In genomic region chr13:51783432-51784094, GRCh38 we compare ENCODE assay signal across 16 cellular contexts. TPM values are rescaled to one million over a fixed set of nuclear protein-coding genes. Genes with fewer than 3 reads are reported as not detected.
DNase-seq lines count a peak whose midpoint lies in the region; ATAC-seq and TF ChIP-seq lines count a peak whose summit lies in the region.
"Had no signal": no experiment of that assay in that cellular context is flagged by ENCODE, and none has a peak within 500 bp of the region (broad histone marks: within the 10 kb centered on the region; RNA-seq: fewer than 3 reads in every experiment).

No MANE protein-coding gene starts in this region.

- H3K9me3 Mint-ChIP-seq in glutamatergic neuron (ENCODE audit: unreplicated experiment) = peaks cover 8% of the 10 kb centered on the region
- no peaks in the 10 kb centered on the region for H3K9me3 Mint-ChIP-seq in stimulated activated effector memory CD8-positive, alpha-beta T cell treated with anti-CD3 and anti-CD28 coated beads, Interleukin-12 subunit alpha, Interleukin-12 subunit beta, amount 100 ng/mL, for 72 hours

- H3K4me1 Mint-ChIP-seq in T-helper 17 cell = peaks cover 7% of the 10 kb centered on the region
- H3K4me1 Mint-ChIP-seq in glutamatergic neuron (ENCODE audit: low read depth, unreplicated experiment) = peaks cover 49% of the 10 kb centered on the region
- H3K4me1 Mint-ChIP-seq in stimulated activated effector memory CD8-positive, alpha-beta T cell treated with anti-CD3 and anti-CD28 coated beads, Interleukin-12 subunit alpha, Interleukin-12 subunit beta, amount 100 ng/mL, for 72 hours = peaks cover 17% of the 10 kb centered on the region

- H3K27ac Mint-ChIP-seq in T-helper 17 cell = peak overlapping the region; percentile 9
- H3K27ac Mint-ChIP-seq in glutamatergic neuron (ENCODE audit: unreplicated experiment) = no peak overlapping the region
- peak overlapping the region; percentile 13 for H3K27ac Mint-ChIP-seq in stimulated activated effector memory CD8-positive, alpha-beta T cell treated with anti-CD3 and anti-CD28 coated beads, Interleukin-12 subunit alpha, Interleukin-12 subunit beta, amount 100 ng/mL, for 72 hours

- TF ChIP-seq CTCF in glutamatergic neuron (IDR thresholded peaks at IDR 0.05; ENCODE audit: partially characterized antibody, unreplicated experiment) = no peak

- H3K36me3 Mint-ChIP-seq in T-helper 17 cell (ENCODE audit: low read depth) = peaks cover 3% of the 10 kb centered on the region
- no peaks in the 10 kb centered on the region for H3K36me3 Mint-ChIP-seq in glutamatergic neuron (ENCODE audit: unreplicated experiment)
- peaks cover 4% of the 10 kb centered on the region for H3K36me3 Mint-ChIP-seq in stimulated activated effector memory CD8-positive, alpha-beta T cell treated with anti-CD3 and anti-CD28 coated beads, Interleukin-12 subunit alpha, Interleukin-12 subunit beta, amount 100 ng/mL, for 72 hours

- H3K9me3 ChIP-seq in T-helper 17 cell (ENCODE audit: control insufficient read depth, low read length, poor library complexity, severe bottlenecking) = no peaks in the 10 kb centered on the region

- no peak for ATAC-seq in T-helper 17 cell
- no peak for ATAC-seq in stimulated activated effector memory CD8-positive, alpha-beta T cell treated with anti-CD3 and anti-CD28 coated beads, Interleukin-12 subunit alpha, Interleukin-12 subunit beta, amount 100 ng/mL, for 72 hours

- H3K27me3 Mint-ChIP-seq in T-helper 17 cell (no peaks in the 10 kb centered on the region), glutamatergic neuron (ENCODE audit: unreplicated experiment) (peaks cover 18% of the 10 kb centered on the region)

- no peak overlapping the region for H3K4me3 Mint-ChIP-seq in T-helper 17 cell
- no peak overlapping the region for H3K4me3 Mint-ChIP-seq in glutamatergic neuron (ENCODE audit: unreplicated experiment)
- no peak overlapping the region for H3K4me3 Mint-ChIP-seq in stimulated activated effector memory CD8-positive, alpha-beta T cell treated with anti-CD3 and anti-CD28 coated beads, Interleukin-12 subunit alpha, Interleukin-12 subunit beta, amount 100 ng/mL, for 72 hours

- DNase-seq in NCI-H2171 treated with DMSO at 0.1 percent for 48 hours (lab: John Stamatoyannopoulos, UW) (peak; percentile 62), T-helper 17 cell (no peak), glutamatergic neuron (peak; percentile 30), nucleus accumbens (lab: John Stamatoyannopoulos, UW) (no peak), NCI-H748 (lab: John Stamatoyannopoulos, UW; ENCODE audit: unreplicated experiment) (no peak)
- DNase-seq in stimulated activated effector memory CD8-positive, alpha-beta T cell treated with anti-CD3 and anti-CD28 coated beads, Interleukin-12 subunit alpha, Interleukin-12 subunit beta, amount 100 ng/mL, for 72 hours (ENCODE audit: low spot score in 2 of 2) = no peak
- DNase-seq in activated CD4-positive, alpha-beta T cell treated with anti-CD3 and anti-CD28 coated beads, Interleukin-2, amount 50 U/mL, for 1 hour = no peak
- DNase-seq: ACHN, C1 segment of cervical spinal cord, DND-41, NCI-H1417 treated with DMSO at 0.1 percent for 48 hours, NCI-H2029 treated with DMSO at 0.1 percent for 48 hours, NCI-H446 treated with DMSO at 0.1 percent for 48 hours, NCI-H69, OCI-M1, SHP77 had no signal

RNA-seq across cellular contexts. Expression of gene DHRS12, which starts 20.4 kb away (rescaled TPM):
- total RNA-seq in T-helper 17 cell = 10 to 100 TPM; 18.1 to 23.1 TPM
- total RNA-seq in glutamatergic neuron (ENCODE audit: unreplicated experiment) = 19.8 TPM

Comparison
In these comparisons a context has a peak if more than half of its experiments do, and no peak if none do; other contexts are left out.
1. DNase-seq: peak in NCI-H2171 treated with DMSO at 0.1 percent for 48 hours (single experiment) and glutamatergic neuron (single experiment); none in T-helper 17 cell (0 of 3), stimulated activated effector memory CD8-positive, alpha-beta T cell treated with anti-CD3 and anti-CD28 coated beads, Interleukin-12 subunit alpha, Interleukin-12 subunit beta, amount 100 ng/mL, for 72 hours (0 of 2), nucleus accumbens (0 of 56), NCI-H748 (single experiment) and activated CD4-positive, alpha-beta T cell treated with anti-CD3 and anti-CD28 coated beads, Interleukin-2, amount 50 U/mL, for 1 hour (single experiment).